21 cellular contexts compared by ENCODE assay signal in genomic region chr6:20866038-20866437, GRCh38.
DNase-seq lines count a peak whose midpoint lies in the region; ATAC-seq and TF ChIP-seq lines count a peak whose summit lies in the region.
"Had no signal": no experiment of that assay in that cellular context is flagged by ENCODE, and none has a peak within 500 bp of the region (broad histone marks: within the 10 kb centered on the region; RNA-seq: fewer than 3 reads in every experiment).

No MANE protein-coding gene starts in this region.

- no CpG with 5 or more reads among the region's 1 CpG for WGBS in mesendoderm (ENCODE audit: extremely low coverage, insufficient coverage, low lambda C conversion rate)

- H3K79me1 ChIP-seq in mesendoderm (ENCODE audit: low read length): no peaks in the 10 kb centered on the region

- H3K4me3 ChIP-seq in GM23338 (no peak overlapping the region), mesendoderm (ENCODE audit: low read length) (no peak overlapping the region)
- H3K4me3 ChIP-seq: ascending aorta, psoas muscle had no signal

- ATAC-seq in GM23338 (no peak), GM21447 (IDR thresholded peaks at IDR 0.05; ENCODE audit: unreplicated experiment) (no peak), HG02840 (IDR thresholded peaks at IDR 0.05; ENCODE audit: low FRiP score, unreplicated experiment) (no peak)
- no peak for ATAC-seq in activated T-helper 17 cell treated with anti-CD3 and anti-CD28 coated beads, Interleukin-2, amount 50 U/mL, for 72 hours (replicated peaks)
- ATAC-seq: activated T-cell treated with anti-CD3 and anti-CD28 coated beads, Interleukin-2, amount 50 U/mL, for 4 hours; left colon; psoas muscle had no signal

- H2AK5ac ChIP-seq in mesendoderm (ENCODE audit: low read length): no peak overlapping the region

- H3K27me3 Mint-ChIP-seq in GM23338 (ENCODE audit: insufficient read depth, low read depth, poor library complexity): no peaks in the 10 kb centered on the region
- H3K27me3 Mint-ChIP-seq in activated T-helper 17 cell treated with anti-CD3 and anti-CD28 coated beads, Interleukin-2, amount 50 U/mL, for 72 hours: no peaks in the 10 kb centered on the region
- H3K27me3 Mint-ChIP-seq: CD4-positive, CD25-positive, alpha-beta regulatory T cell; central memory CD8-positive, alpha-beta T cell had no signal

- no peaks in the 10 kb centered on the region for H3K36me3 Mint-ChIP-seq in GM23338 (ENCODE audit: low read depth)
- no peaks in the 10 kb centered on the region for H3K36me3 Mint-ChIP-seq in activated T-helper 17 cell treated with anti-CD3 and anti-CD28 coated beads, Interleukin-2, amount 50 U/mL, for 72 hours (ENCODE audit: low read depth)
- H3K36me3 Mint-ChIP-seq: CD4-positive, CD25-positive, alpha-beta regulatory T cell had no signal

- H3K9me2 ChIP-seq in GM23338 (ENCODE audit: insufficient read depth): no peaks in the 10 kb centered on the region

- H3K79me2 ChIP-seq in GM23338 (replicated peaks; ENCODE audit: insufficient read depth) (no peaks in the 10 kb centered on the region), mesendoderm (ENCODE audit: control insufficient read depth, insufficient read depth, low read length) (no peaks in the 10 kb centered on the region)

- DNase-seq in GM23338 (ENCODE audit: low spot score) (no peak), NCI-H146 (lab: John Stamatoyannopoulos, UW) (peak; percentile 81), cerebellar cortex (ENCODE audit: low spot score) (peak; percentile 42), mesendoderm (no peak)
- DNase-seq: activated CD4-positive, alpha-beta T cell treated with anti-CD3 and anti-CD28 coated beads for 1 hour; activated naive CD4-positive, alpha-beta T cell treated with anti-CD3 and anti-CD28 coated beads, Interleukin-2, amount 50 U/mL, for 16 hours; activated T-cell treated with anti-CD3 and anti-CD28 coated beads, Interleukin-2, amount 50 U/mL, for 4 hours; CD4-positive, CD25-positive, alpha-beta regulatory T cell; effector CD8-positive, alpha-beta T cell; KG1; left colon; NCI-H526; psoas muscle; small intestine; stimulated activated naive CD4-positive, alpha-beta T cell had no signal

- no peak overlapping the region for H2BK15ac ChIP-seq in mesendoderm (replicated peaks; ENCODE audit: low read depth)

- peak overlapping the region; percentile 50 for H3K4me2 ChIP-seq in GM23338
- H3K4me2 ChIP-seq in mesendoderm (ENCODE audit: low read length): no peak overlapping the region

- H3K9me3 Mint-ChIP-seq in GM23338: no peaks in the 10 kb centered on the region
- no peaks in the 10 kb centered on the region for H3K9me3 Mint-ChIP-seq in activated T-helper 17 cell treated with anti-CD3 and anti-CD28 coated beads, Interleukin-2, amount 50 U/mL, for 72 hours
- H3K9me3 Mint-ChIP-seq: activated T-cell treated with anti-CD3 and anti-CD28 coated beads, Interleukin-2, amount 50 U/mL, for 4 hours; CD4-positive, CD25-positive, alpha-beta regulatory T cell; central memory CD8-positive, alpha-beta T cell; neural crest cell had no signal

- H3K27ac ChIP-seq in GM23338 (ENCODE audit: low read depth): peak overlapping the region; percentile 60; the same call in 1 of the 2 replicates
- no peak overlapping the region for H3K27ac ChIP-seq in mesendoderm (ENCODE audit: low read depth, low read length)
- H3K27ac ChIP-seq: ascending aorta, psoas muscle had no signal

- no peak overlapping the region for H3K9ac ChIP-seq in mesendoderm (ENCODE audit: low read length)

- no peak for TF ChIP-seq CTCF in GM23338 (conservative IDR thresholded peaks at IDR 0.05; ENCODE audit: low read depth in 2 of 2)

- no peak overlapping the region for H3K23ac ChIP-seq in mesendoderm (ENCODE audit: low read length)

- H3F3A ChIP-seq in GM23338 (replicated peaks; ENCODE audit: low read depth): no peaks in the 10 kb centered on the region

- H3K36me3 ChIP-seq in GM23338 (ENCODE audit: insufficient read depth) (no peaks in the 10 kb centered on the region), mesendoderm (ENCODE audit: control insufficient read depth, insufficient read depth, low read length) (no peaks in the 10 kb centered on the region)
- H3K36me3 ChIP-seq: ascending aorta had no signal

- H2BK120ac ChIP-seq in mesendoderm (ENCODE audit: low read depth, low read length): no peak overlapping the region

- H3K27me3 ChIP-seq in GM23338 (ENCODE audit: insufficient read depth) (no peaks in the 10 kb centered on the region), mesendoderm (ENCODE audit: insufficient read depth, low read length, poor library complexity) (no peaks in the 10 kb centered on the region)
- H3K27me3 ChIP-seq: ascending aorta had no signal

- no peak overlapping the region for H2BK5ac ChIP-seq in mesendoderm (ENCODE audit: low read length)

- H2AFZ ChIP-seq in GM23338: no peak overlapping the region

- peak overlapping the region; percentile 28 for H3K18ac ChIP-seq in mesendoderm (ENCODE audit: low read length)

- no peak overlapping the region for H3K56ac ChIP-seq in mesendoderm (ENCODE audit: low read length)

- peaks cover 55% of the 10 kb centered on the region for H3K4me1 Mint-ChIP-seq in GM23338
- H3K4me1 Mint-ChIP-seq in activated T-helper 17 cell treated with anti-CD3 and anti-CD28 coated beads, Interleukin-2, amount 50 U/mL, for 72 hours: peaks cover 6% of the 10 kb centered on the region

- H4K8ac ChIP-seq in mesendoderm (ENCODE audit: low read depth, low read length): no peak overlapping the region

- H3K27ac Mint-ChIP-seq in GM23338: peak overlapping the region; percentile 60
- no peak overlapping the region for H3K27ac Mint-ChIP-seq in activated T-helper 17 cell treated with anti-CD3 and anti-CD28 coated beads, Interleukin-2, amount 50 U/mL, for 72 hours
- H3K27ac Mint-ChIP-seq: CD4-positive, CD25-positive, alpha-beta regulatory T cell had no signal

- no peaks in the 10 kb centered on the region for H4K20me1 ChIP-seq in GM23338 (replicated peaks; ENCODE audit: insufficient read depth)

- H3K4me1 ChIP-seq in GM23338 (ENCODE audit: insufficient read depth) (peaks cover 56% of the 10 kb centered on the region), mesendoderm (ENCODE audit: control insufficient read depth, low read depth, low read length) (peaks cover 6% of the 10 kb centered on the region)
- H3K4me1 ChIP-seq: ascending aorta, psoas muscle had no signal

- H4K5ac ChIP-seq in mesendoderm (ENCODE audit: low read length): no peak overlapping the region

- no peak overlapping the region for H3K4me3 Mint-ChIP-seq in GM23338
- no peak overlapping the region for H3K4me3 Mint-ChIP-seq in activated T-helper 17 cell treated with anti-CD3 and anti-CD28 coated beads, Interleukin-2, amount 50 U/mL, for 72 hours
- H3K4me3 Mint-ChIP-seq: activated T-cell treated with anti-CD3 and anti-CD28 coated beads, Interleukin-2, amount 50 U/mL, for 4 hours; CD4-positive, CD25-positive, alpha-beta regulatory T cell; central memory CD8-positive, alpha-beta T cell; neural crest cell had no signal

- no peak overlapping the region for H3K4ac ChIP-seq in mesendoderm (ENCODE audit: low read depth, low read length)

TF ChIP-seq in GM23338, 12 proteins besides CTCF, POLR2A, EP300 and RAD21 (continues in another document):
- no peak for TF ChIP-seq JUNB (IDR thresholded peaks at IDR 0.05; ENCODE audit: unreplicated experiment)
- no peak for TF ChIP-seq REST (IDR thresholded peaks at IDR 0.05; ENCODE audit: unreplicated experiment)

Comparison
In these comparisons a context has a peak if more than half of its experiments do, and no peak if none do; other contexts are left out.
1. DNase-seq: peak in NCI-H146 (single experiment) and cerebellar cortex (single experiment); none in GM23338 (single experiment) and mesendoderm (single experiment).